ENCODE assay signal across 16 cellular contexts in the genomic region with DNA sequence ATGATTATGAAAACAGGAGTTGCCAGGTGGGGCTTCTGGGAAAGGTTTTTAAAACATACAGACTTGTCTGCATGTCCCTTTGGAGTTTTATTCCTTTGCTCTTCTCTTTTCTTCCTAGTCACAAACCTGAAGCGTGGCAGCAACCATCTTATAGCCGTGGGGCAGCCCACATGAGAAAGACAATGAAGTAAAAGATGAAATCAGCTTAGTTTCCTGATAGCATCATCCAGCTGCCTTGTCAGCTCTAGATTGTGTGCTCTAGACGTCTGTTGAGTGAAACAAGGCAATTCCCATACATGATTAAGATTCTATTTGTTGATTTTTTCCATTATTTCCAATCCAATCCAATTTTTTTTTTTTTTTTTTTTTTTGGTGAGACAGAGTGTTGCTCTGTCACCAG.
DNase-seq lines count a peak whose midpoint lies in the region; ATAC-seq and TF ChIP-seq lines count a peak whose summit lies in the region.
"Had no signal": no experiment of that assay in that cellular context is flagged by ENCODE, and none has a peak within 500 bp of the region (broad histone marks: within the 10 kb centered on the region; RNA-seq: fewer than 3 reads in every experiment).

No MANE protein-coding gene starts in this region.

- H3K27me3 Mint-ChIP-seq in T-helper 2 cell treated with Interferon-gamma antibody and Interleukin-4, amounts not matched to agents 5 μg/mL and 100 μg/mL, for 36 hours (ENCODE audit: low read depth): no peaks in the 10 kb centered on the region
- H3K27me3 Mint-ChIP-seq in effector memory CD8-positive, alpha-beta T cell: no peaks in the 10 kb centered on the region
- H3K27me3 Mint-ChIP-seq: B cell; CD4-positive, alpha-beta T cell had no signal

- H3K4me3 ChIP-seq in smooth muscle cell: no peak overlapping the region

- H3K4me2 ChIP-seq in smooth muscle cell: no peak overlapping the region

- no peak overlapping the region for H3K9ac ChIP-seq in smooth muscle cell (ENCODE audit: low read depth)

- H3F3A ChIP-seq in smooth muscle cell (ENCODE audit: low read depth): no peaks in the 10 kb centered on the region

- H3K9me3 ChIP-seq in smooth muscle cell (replicated peaks; ENCODE audit: low read depth): no peaks in the 10 kb centered on the region

- WGBS in smooth muscle cell (ENCODE audit: low lambda C conversion rate): 64% methylated on average over 3 of the region's 3 CpGs

- no peak for TF ChIP-seq CTCF in foreskin keratinocyte (conservative IDR thresholded peaks at IDR 0.05)
- no peak for TF ChIP-seq CTCF in smooth muscle cell (IDR thresholded peaks at IDR 0.05; ENCODE audit: borderline replicate concordance, insufficient read depth, poor library complexity, severe bottlenecking)

- peak overlapping the region; percentile 47 for H3K27ac ChIP-seq in foreskin keratinocyte
- H3K27ac ChIP-seq in smooth muscle cell (ENCODE audit: low read depth): peak overlapping the region; percentile 31

- H4K20me1 ChIP-seq in smooth muscle cell (ENCODE audit: low read depth): peaks cover 11% of the 10 kb centered on the region

- H3K27me3 ChIP-seq in foreskin keratinocyte: no peaks in the 10 kb centered on the region
- H3K27me3 ChIP-seq in smooth muscle cell (ENCODE audit: low read depth): no peaks in the 10 kb centered on the region

- H2AFZ ChIP-seq in smooth muscle cell (ENCODE audit: low read depth): no peak overlapping the region

- peaks cover 24% of the 10 kb centered on the region for H3K4me1 ChIP-seq in foreskin keratinocyte
- H3K4me1 ChIP-seq in smooth muscle cell (ENCODE audit: low read depth): no peaks in the 10 kb centered on the region

- no peaks in the 10 kb centered on the region for H3K9me3 Mint-ChIP-seq in T-helper 2 cell treated with Interferon-gamma antibody and Interleukin-4, amounts not matched to agents 5 μg/mL and 100 μg/mL, for 36 hours
- peaks cover 0 to 1% of the 10 kb centered on the region in 2 donors for H3K9me3 Mint-ChIP-seq in effector memory CD8-positive, alpha-beta T cell
- H3K9me3 Mint-ChIP-seq: CD4-positive, alpha-beta T cell; H9 had no signal

- DNase-seq in SK-N-DZ (ENCODE audit: low spot score) (peak; percentile 40), foreskin keratinocyte (no peak), smooth muscle cell (lab: John Stamatoyannopoulos, UW; ENCODE audit: unreplicated experiment) (no peak), NCI-H187 treated with DMSO at 0.1 percent for 48 hours (lab: John Stamatoyannopoulos, UW) (no peak), NCI-H1436 (lab: John Stamatoyannopoulos, UW) (no peak)
- DNase-seq in T-helper 2 cell treated with Interferon-gamma antibody and Interleukin-4, amounts not matched to agents 5 μg/mL and 100 μg/mL, for 36 hours (ENCODE audit: low spot score): no peak
- DNase-seq in effector memory CD8-positive, alpha-beta T cell: no peak
- DNase-seq: ACHN; C1 segment of cervical spinal cord; Calu3; CD4-positive, alpha-beta T cell; DMS 273 treated with DMSO at 0.1 percent for 48 hours; GOT3; H9; IMR-90 had no signal

- ATAC-seq in foreskin keratinocyte: no peak
- ATAC-seq in effector memory CD8-positive, alpha-beta T cell (replicated peaks): no peak

- H3K36me3 Mint-ChIP-seq in T-helper 2 cell treated with Interferon-gamma antibody and Interleukin-4, amounts not matched to agents 5 μg/mL and 100 μg/mL, for 36 hours (ENCODE audit: low read depth): peaks cover 22% of the 10 kb centered on the region
- no peaks in the 10 kb centered on the region for H3K36me3 Mint-ChIP-seq in effector memory CD8-positive, alpha-beta T cell (ENCODE audit: insufficient read depth)

- H3K4me3 Mint-ChIP-seq in T-helper 2 cell treated with Interferon-gamma antibody and Interleukin-4, amounts not matched to agents 5 μg/mL and 100 μg/mL, for 36 hours: no peak overlapping the region
- no peak overlapping the region for H3K4me3 Mint-ChIP-seq in effector memory CD8-positive, alpha-beta T cell
- H3K4me3 Mint-ChIP-seq: B cell; CD4-positive, alpha-beta T cell; H9 had no signal

- peaks cover 36% of the 10 kb centered on the region for H3K4me1 Mint-ChIP-seq in T-helper 2 cell treated with Interferon-gamma antibody and Interleukin-4, amounts not matched to agents 5 μg/mL and 100 μg/mL, for 36 hours (ENCODE audit: low read depth)
- H3K4me1 Mint-ChIP-seq in effector memory CD8-positive, alpha-beta T cell (ENCODE audit: low read depth in 2 of 2): peaks cover 4 to 10% of the 10 kb centered on the region in 2 donors
- H3K4me1 Mint-ChIP-seq: B cell had no signal

- H3K79me2 ChIP-seq in smooth muscle cell (ENCODE audit: low read depth): no peaks in the 10 kb centered on the region

- H3K27ac Mint-ChIP-seq in T-helper 2 cell treated with Interferon-gamma antibody and Interleukin-4, amounts not matched to agents 5 μg/mL and 100 μg/mL, for 36 hours: peak overlapping the region; percentile 55
- H3K27ac Mint-ChIP-seq in effector memory CD8-positive, alpha-beta T cell: no peak overlapping the region
- H3K27ac Mint-ChIP-seq: B cell; CD4-positive, alpha-beta T cell had no signal

- no peaks in the 10 kb centered on the region for H3K36me3 ChIP-seq in smooth muscle cell (ENCODE audit: low read depth)
